Comparison of ENCODE assay signal across 1 cellular context in genomic region chr16:11667824-11668589, GRCh38.
A peak's percentile ranks its signal among the peaks of the same experiment; 100 is the strongest.
TF ChIP-seq lines count a peak whose summit lies in the region.

Gene SNN (plus strand): TSS chr16:11668455. CDS start chr16:11676060, 7,605 bp downstream.

TF ChIP-seq in HepG2, 621 proteins besides CTCF, POLR2A, EP300 and RAD21 (continued from another document and continues in another):
- TF ChIP-seq ZNF318 (CRISPR knock-in tag; IDR thresholded peaks at IDR 0.05) (no peak), NFE2L2 (IDR thresholded peaks at IDR 0.05; ENCODE audit: low read length) (no peak), ZBTB38 (CRISPR knock-in tag; IDR thresholded peaks at IDR 0.05) (peak; percentile 87), ZNF746 (CRISPR knock-in tag; IDR thresholded peaks at IDR 0.05) (no peak; the same call in 1 of the 2 replicates), CENPT (CRISPR knock-in tag; IDR thresholded peaks at IDR 0.05; ENCODE audit: low read depth) (no peak), NFE2 (CRISPR knock-in tag; IDR thresholded peaks at IDR 0.05) (no peak), ZNF367 (CRISPR knock-in tag; IDR thresholded peaks at IDR 0.05; ENCODE audit: borderline replicate concordance) (0 out of 2 replicates have a peak, but pooled peaks have one; percentile 34), ZNF230 (CRISPR knock-in tag; IDR thresholded peaks at IDR 0.05) (0 out of 2 replicates have a peak, but pooled peaks have one; percentile 28), HDAC6 (IDR thresholded peaks at IDR 0.05; ENCODE audit: low read depth, low read length) (no peak), ZNF577 (CRISPR knock-in tag; IDR thresholded peaks at IDR 0.05; ENCODE audit: borderline replicate concordance, low read depth) (no peak), TAF1 (CRISPR knock-in tag; IDR thresholded peaks at IDR 0.05) (peak; percentile 31; the same call in 1 of the 2 replicates), ATF7-NPFF (CRISPR knock-in tag; IDR thresholded peaks at IDR 0.05; ENCODE audit: low read depth) (peak; percentile 67; the same call in 1 of the 2 replicates), HMG20A (CRISPR knock-in tag; IDR thresholded peaks at IDR 0.05; ENCODE audit: borderline replicate concordance) (no peak), SALL2 (CRISPR knock-in tag; IDR thresholded peaks at IDR 0.05) (0 out of 2 replicates have a peak, but pooled peaks have one; percentile 41), PLSCR1 (CRISPR knock-in tag; IDR thresholded peaks at IDR 0.05; ENCODE audit: borderline replicate concordance) (no peak), ZFP82 (CRISPR knock-in tag; IDR thresholded peaks at IDR 0.05; ENCODE audit: borderline replicate concordance) (no peak), RBAK (CRISPR knock-in tag; IDR thresholded peaks at IDR 0.05) (no peak), AGO2 (optimal IDR thresholded peaks at IDR 0.05; ENCODE audit: low read depth, low read length) (no peak), SPEN (CRISPR knock-in tag; IDR thresholded peaks at IDR 0.05; ENCODE audit: low read depth) (no peak), ZNF276 (CRISPR knock-in tag; IDR thresholded peaks at IDR 0.05; ENCODE audit: low read depth) (peak; percentile 60; the same call in 1 of the 2 replicates), ZNF720 (CRISPR knock-in tag; IDR thresholded peaks at IDR 0.05) (peak; percentile 36; the same call in 1 of the 2 replicates), RBM39 (IDR thresholded peaks at IDR 0.05; ENCODE audit: low read depth, low read length, poor library complexity, severe bottlenecking) (peak; percentile 64), MEIS2 (CRISPR knock-in tag; IDR thresholded peaks at IDR 0.05) (peak; percentile 29; the same call in 1 of the 2 replicates), ZBTB7B (CRISPR knock-in tag; IDR thresholded peaks at IDR 0.05) (peak; percentile 37; the same call in 1 of the 2 replicates), ZNF10 (CRISPR knock-in tag; IDR thresholded peaks at IDR 0.05; ENCODE audit: borderline replicate concordance, low read depth) (no peak), ZZZ3 (CRISPR knock-in tag; IDR thresholded peaks at IDR 0.05; ENCODE audit: borderline replicate concordance) (0 out of 2 replicates have a peak, but pooled peaks have one; percentile 47), PHF8 (CRISPR knock-in tag; IDR thresholded peaks at IDR 0.05) (0 out of 2 replicates have a peak, but pooled peaks have one; percentile 37), ZNF235 (CRISPR knock-in tag; IDR thresholded peaks at IDR 0.05; ENCODE audit: borderline replicate concordance) (0 out of 2 replicates have a peak, but pooled peaks have one; percentile 56), ZNF564 (CRISPR knock-in tag; IDR thresholded peaks at IDR 0.05) (0 out of 2 replicates have a peak, but pooled peaks have one; percentile 30), CREB3 (CRISPR knock-in tag; IDR thresholded peaks at IDR 0.05) (no peak), ZNF672 (CRISPR knock-in tag; IDR thresholded peaks at IDR 0.05) (no peak), TRIM24 (CRISPR knock-in tag; IDR thresholded peaks at IDR 0.05) (no peak), ELK4 (CRISPR knock-in tag; IDR thresholded peaks at IDR 0.05; ENCODE audit: borderline replicate concordance) (no peak), THAP8 (CRISPR knock-in tag; IDR thresholded peaks at IDR 0.05; ENCODE audit: borderline replicate concordance) (peak; percentile 43; the same call in 1 of the 2 replicates), ZNF24 (IDR thresholded peaks at IDR 0.05) (peak; percentile 18; the same call in 1 of the 2 replicates), THRA (CRISPR knock-in tag; IDR thresholded peaks at IDR 0.05; ENCODE audit: borderline replicate concordance) (peak; percentile 11; the same call in 1 of the 2 replicates), ZBTB14 (CRISPR knock-in tag; IDR thresholded peaks at IDR 0.05) (peak; percentile 50; the same call in 1 of the 2 replicates), ASH2L (IDR thresholded peaks at IDR 0.05; ENCODE audit: insufficient read length, low read depth, low read length) (peak; percentile 58), SNRNP70 (IDR thresholded peaks at IDR 0.05; ENCODE audit: low read depth, low read length) (no peak), YEATS2 (CRISPR knock-in tag; IDR thresholded peaks at IDR 0.05; ENCODE audit: borderline replicate concordance) (no peak), GTF2F1 (IDR thresholded peaks at IDR 0.05; ENCODE audit: low read length) (no peak), NR3C1 (CRISPR knock-in tag; IDR thresholded peaks at IDR 0.05) (no peak), SMAD1 (CRISPR knock-in tag; IDR thresholded peaks at IDR 0.05; ENCODE audit: borderline replicate concordance, low read depth) (peak; percentile 21; the same call in 1 of the 2 replicates), SP5 (CRISPR knock-in tag; IDR thresholded peaks at IDR 0.05; ENCODE audit: borderline replicate concordance, low read depth) (peak; percentile 59), KDM5B (CRISPR knock-in tag; IDR thresholded peaks at IDR 0.05; ENCODE audit: borderline replicate concordance) (peak; percentile 78; the same call in 1 of the 2 replicates), ZGPAT (CRISPR knock-in tag; IDR thresholded peaks at IDR 0.05) (no peak), KLF9 (CRISPR knock-in tag; IDR thresholded peaks at IDR 0.05; ENCODE audit: low read depth) (no peak), RORA (CRISPR knock-in tag; IDR thresholded peaks at IDR 0.05) (no peak), XRCC5 (optimal IDR thresholded peaks at IDR 0.05; ENCODE audit: low read length) (peak; percentile 42)
